8 cellular contexts compared by ENCODE assay signal in the genomic region with DNA sequence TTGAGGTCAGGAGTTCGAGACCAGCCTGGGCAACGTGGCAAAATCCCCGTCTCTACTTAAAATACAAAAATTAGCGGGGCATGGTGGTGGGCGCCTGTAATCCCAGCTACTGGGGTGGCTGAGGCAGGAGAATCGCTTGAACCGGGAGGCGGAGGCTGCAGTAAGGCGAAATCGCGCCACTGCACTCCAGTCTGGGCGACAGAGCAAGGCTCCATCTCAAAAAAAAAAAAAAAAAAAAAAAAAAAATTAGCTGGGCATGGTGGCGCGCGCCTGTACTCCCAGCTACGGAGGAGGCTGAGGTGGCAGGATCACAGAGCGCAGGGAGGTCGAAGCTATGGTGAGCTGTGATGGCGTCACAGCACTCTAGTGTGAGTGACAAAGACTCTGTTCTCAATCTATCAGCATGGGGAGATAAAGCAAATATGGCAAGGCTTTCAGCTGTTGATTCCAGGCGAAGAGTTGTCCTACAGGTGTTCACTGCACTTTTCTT. TPM values are rescaled to one million over a fixed set of nuclear protein-coding genes. Genes with fewer than 3 reads are reported as not detected.
DNase-seq lines count a peak whose midpoint lies in the region; ATAC-seq and TF ChIP-seq lines count a peak whose summit lies in the region.
"Not testable (repeated sequence)": the region's sequence is repeated elsewhere in the genome, so short reads cannot be mapped to it uniquely, and the experiment has no call there.

No MANE protein-coding gene starts in this region.

- peaks cover 37 to 73% (median 61%) of the 10 kb centered on the region in 4 donors for H3K4me1 Mint-ChIP-seq in CD4-positive, CD25-positive, alpha-beta regulatory T cell
- H3K4me1 Mint-ChIP-seq in HFFc6 (ENCODE audit: low read depth) (peaks cover 57% of the 10 kb centered on the region), glutamatergic neuron (ENCODE audit: low read depth, unreplicated experiment) (peaks cover 15% of the 10 kb centered on the region), natural killer cell (peaks cover 55 to 63% of the 10 kb centered on the region in 2 donors)
- H3K4me1 Mint-ChIP-seq in activated CD4-positive, alpha-beta memory T cell treated with anti-CD3 and anti-CD28 coated beads for 36 hours (ENCODE audit: low read depth), result peaks cover 52% of the 10 kb centered on the region
- H3K4me1 Mint-ChIP-seq in stimulated activated naive CD8-positive, alpha-beta T cell treated with anti-CD3 and anti-CD28 coated beads, Interleukin-15, Interleukin-2, amounts not matched to agents 100 ng/mL and 50 ng/mL, for 24 hours (ENCODE audit: low read depth), result peaks cover 66% of the 10 kb centered on the region

- peaks cover 69% of the 10 kb centered on the region for H3K79me2 ChIP-seq in OCI-LY1 (ENCODE audit: insufficient read depth, low read length)
- peaks cover 69% of the 10 kb centered on the region for H3K79me2 ChIP-seq in mammary epithelial cell (ENCODE audit: insufficient read depth, low read length)

- not testable (repeated sequence) for H3K27me3 Mint-ChIP-seq in CD4-positive, CD25-positive, alpha-beta regulatory T cell; HFFc6 (ENCODE audit: insufficient read depth); activated CD4-positive, alpha-beta memory T cell treated with anti-CD3 and anti-CD28 coated beads for 36 hours; glutamatergic neuron (ENCODE audit: unreplicated experiment); natural killer cell (ENCODE audit: low read depth in 2 of 2); stimulated activated naive CD8-positive, alpha-beta T cell treated with anti-CD3 and anti-CD28 coated beads, Interleukin-15, Interleukin-2, amounts not matched to agents 100 ng/mL and 50 ng/mL, for 24 hours

- WGBS in mammary epithelial cell (ENCODE audit: low coverage, missing lambda C conversion rate), result 99% methylated on average over 7 of the region's 20 CpGs

- peaks cover 27% of the 10 kb centered on the region for H3K36me3 Mint-ChIP-seq in CD4-positive, CD25-positive, alpha-beta regulatory T cell
- H3K36me3 Mint-ChIP-seq in HFFc6 (ENCODE audit: low read depth), result peaks cover 44% of the 10 kb centered on the region
- peaks cover 28% of the 10 kb centered on the region for H3K36me3 Mint-ChIP-seq in activated CD4-positive, alpha-beta memory T cell treated with anti-CD3 and anti-CD28 coated beads for 36 hours
- H3K36me3 Mint-ChIP-seq in glutamatergic neuron (ENCODE audit: unreplicated experiment); natural killer cell: not testable (repeated sequence)
- H3K36me3 Mint-ChIP-seq in stimulated activated naive CD8-positive, alpha-beta T cell treated with anti-CD3 and anti-CD28 coated beads, Interleukin-15, Interleukin-2, amounts not matched to agents 100 ng/mL and 50 ng/mL, for 24 hours (ENCODE audit: low read depth), result peaks cover 58% of the 10 kb centered on the region

- intact Hi-C loops in activated CD4-positive, alpha-beta memory T cell treated with anti-CD3 and anti-CD28 coated beads for 36 hours (cut with micrococcal nuclease); mammary epithelial cell (cut with micrococcal nuclease); natural killer cell (cut with micrococcal nuclease): not testable (repeated sequence)

- TF ChIP-seq CTCF in HFFc6 (IDR thresholded peaks at IDR 0.05); OCI-LY1 (IDR thresholded peaks at IDR 0.05; ENCODE audit: low read length); mammary epithelial cell (conservative IDR thresholded peaks at IDR 0.05 in 1 of 2, IDR thresholded peaks at IDR 0.05 in 1 of 2; ENCODE audit: extremely low read depth in 1 of 2, insufficient read depth in 1 of 2, low read depth in 1 of 2, low read length in 2 of 2); glutamatergic neuron (IDR thresholded peaks at IDR 0.05; ENCODE audit: partially characterized antibody, unreplicated experiment); natural killer cell (IDR thresholded peaks at IDR 0.05): not testable (repeated sequence)

- not testable (repeated sequence) for H3K9me3 ChIP-seq in CD4-positive, CD25-positive, alpha-beta regulatory T cell (ENCODE audit: control insufficient read depth in 2 of 2, low read length in 2 of 2); OCI-LY1 (ENCODE audit: low read length); mammary epithelial cell (replicated peaks; ENCODE audit: insufficient read depth, low read length)

- H3K27ac ChIP-seq in CD4-positive, CD25-positive, alpha-beta regulatory T cell (ENCODE audit: insufficient read depth, low read length, poor library complexity, severe bottlenecking); OCI-LY1 (ENCODE audit: low read depth, low read length, poor library complexity, severe bottlenecking): not testable (repeated sequence)
- peak overlapping the region; percentile 97 for H3K27ac ChIP-seq in mammary epithelial cell (ENCODE audit: insufficient read depth, low read depth, low read length)

- not testable (repeated sequence) for BruUV-seq in mammary epithelial cell (replicated peaks; lab: Mats Ljungman, UMichigan)

- not testable (repeated sequence) for H2AFZ ChIP-seq in OCI-LY1 (ENCODE audit: low read length); mammary epithelial cell (ENCODE audit: low read depth, low read length)

- POLR2A ChIA-PET in activated CD4-positive, alpha-beta memory T cell treated with anti-CD3 and anti-CD28 coated beads for 36 hours (lab: Charles Lee), result not testable (repeated sequence)

- H3K9ac ChIP-seq in OCI-LY1 (ENCODE audit: low read length), result peak overlapping the region; percentile 86
- peak overlapping the region; percentile 100 for H3K9ac ChIP-seq in mammary epithelial cell (ENCODE audit: insufficient read depth, low read length)

- not testable (repeated sequence) for H3K27me3 ChIP-seq in CD4-positive, CD25-positive, alpha-beta regulatory T cell (ENCODE audit: control insufficient read depth, insufficient read depth, low read length); OCI-LY1 (ENCODE audit: insufficient read depth, low read length); mammary epithelial cell (ENCODE audit: insufficient read depth, low read length)

- H3F3A ChIP-seq in OCI-LY1 (ENCODE audit: insufficient read depth, low read length), result not testable (repeated sequence)

- not testable (repeated sequence) for H3K9me2 ChIP-seq in OCI-LY1 (ENCODE audit: low read depth, low read length)

- DNase-seq in CD4-positive, CD25-positive, alpha-beta regulatory T cell; HFFc6; activated CD4-positive, alpha-beta memory T cell treated with anti-CD3 and anti-CD28 coated beads for 36 hours; mammary epithelial cell; glutamatergic neuron; natural killer cell: not testable (repeated sequence)

- ATAC-seq in CD4-positive, CD25-positive, alpha-beta regulatory T cell (ENCODE audit: low read depth in 2 of 2); natural killer cell: not testable (repeated sequence)

- dilution Hi-C loops in mammary epithelial cell (cut with HindIII; ENCODE audit: low sequenced_read_pairs), result not testable (repeated sequence)

- H3K4me3 ChIP-seq in CD4-positive, CD25-positive, alpha-beta regulatory T cell (ENCODE audit: low read depth, low read length), result peak overlapping the region; percentile 99
- H3K4me3 ChIP-seq in OCI-LY1 (ENCODE audit: low read depth, low read length, poor library complexity, severe bottlenecking), result peak overlapping the region; percentile 90
- H3K4me3 ChIP-seq in mammary epithelial cell (replicated peaks in 1 of 3; ENCODE audit: insufficient read depth in 1 of 3, low read depth in 2 of 3, low read length in 3 of 3), result peak overlapping the region; percentile 87 to 100 (median 99)

- H3K4me3 Mint-ChIP-seq in CD4-positive, CD25-positive, alpha-beta regulatory T cell, result peak overlapping the region; percentile 98 to 100 (median 100)
- peak overlapping the region; percentile 100 for H3K4me3 Mint-ChIP-seq in HFFc6
- H3K4me3 Mint-ChIP-seq in activated CD4-positive, alpha-beta memory T cell treated with anti-CD3 and anti-CD28 coated beads for 36 hours, result peak overlapping the region; percentile 99
- peak overlapping the region; percentile 100 for H3K4me3 Mint-ChIP-seq in glutamatergic neuron (ENCODE audit: unreplicated experiment)
- H3K4me3 Mint-ChIP-seq in natural killer cell, result peak overlapping the region; percentile 100
- H3K4me3 Mint-ChIP-seq in stimulated activated naive CD8-positive, alpha-beta T cell treated with anti-CD3 and anti-CD28 coated beads, Interleukin-15, Interleukin-2, amounts not matched to agents 100 ng/mL and 50 ng/mL, for 24 hours, result peak overlapping the region; percentile 98

- H3K36me3 ChIP-seq in CD4-positive, CD25-positive, alpha-beta regulatory T cell (ENCODE audit: control insufficient read depth, insufficient read depth, low read length); mammary epithelial cell (ENCODE audit: insufficient read depth, low read length): not testable (repeated sequence)
- peaks cover 25% of the 10 kb centered on the region for H3K36me3 ChIP-seq in OCI-LY1 (ENCODE audit: insufficient read depth, low read length)

- peak overlapping the region in 2 of 3 donors; percentile 79 to 99 for H3K27ac Mint-ChIP-seq in CD4-positive, CD25-positive, alpha-beta regulatory T cell
- peak overlapping the region; percentile 99 for H3K27ac Mint-ChIP-seq in HFFc6
- H3K27ac Mint-ChIP-seq in activated CD4-positive, alpha-beta memory T cell treated with anti-CD3 and anti-CD28 coated beads for 36 hours; natural killer cell: not testable (repeated sequence)
- H3K27ac Mint-ChIP-seq in glutamatergic neuron (ENCODE audit: unreplicated experiment), result peak overlapping the region; percentile 60
- peak overlapping the region; percentile 98 for H3K27ac Mint-ChIP-seq in stimulated activated naive CD8-positive, alpha-beta T cell treated with anti-CD3 and anti-CD28 coated beads, Interleukin-15, Interleukin-2, amounts not matched to agents 100 ng/mL and 50 ng/mL, for 24 hours

- CTCF ChIA-PET in activated CD4-positive, alpha-beta memory T cell treated with anti-CD3 and anti-CD28 coated beads for 36 hours (lab: Charles Lee), result interaction anchor here (1.1 kb wide), 1 partner anchor 648 kb away, joined by 3 read pairs; no protein-coding TSS in a partner anchor
- CTCF ChIA-PET in mammary epithelial cell (lab: Charles Lee; ENCODE audit: low non-redundant PET), result not testable (repeated sequence)

- not testable (repeated sequence) for H4K20me1 ChIP-seq in OCI-LY1 (ENCODE audit: insufficient read depth, low read length)
- H4K20me1 ChIP-seq in mammary epithelial cell (ENCODE audit: insufficient read depth, low read length), result peaks cover 13% of the 10 kb centered on the region

- in situ Hi-C loops in mammary epithelial cell (cut with MboI; ENCODE audit: low sequenced_read_pairs in 2 of 2), result loop anchor here (25.0 kb wide), 1 partner anchor 528 kb away; no protein-coding TSS in a partner anchor

- H3K9me3 Mint-ChIP-seq in CD4-positive, CD25-positive, alpha-beta regulatory T cell; HFFc6; activated CD4-positive, alpha-beta memory T cell treated with anti-CD3 and anti-CD28 coated beads for 36 hours; glutamatergic neuron (ENCODE audit: unreplicated experiment); natural killer cell; stimulated activated naive CD8-positive, alpha-beta T cell treated with anti-CD3 and anti-CD28 coated beads, Interleukin-15, Interleukin-2, amounts not matched to agents 100 ng/mL and 50 ng/mL, for 24 hours: not testable (repeated sequence)

- H3K4me2 ChIP-seq in OCI-LY1 (ENCODE audit: low read length) (peak overlapping the region; percentile 98), mammary epithelial cell (ENCODE audit: insufficient read depth, low read depth, low read length) (peak overlapping the region; percentile 73)

- peaks cover 44% of the 10 kb centered on the region for H3K4me1 ChIP-seq in CD4-positive, CD25-positive, alpha-beta regulatory T cell (ENCODE audit: control insufficient read depth, insufficient read depth, low read length, poor library complexity, severe bottlenecking)
- peaks cover 38% of the 10 kb centered on the region for H3K4me1 ChIP-seq in OCI-LY1 (ENCODE audit: insufficient read depth, low read length, severe bottlenecking)
- peaks cover 24% of the 10 kb centered on the region for H3K4me1 ChIP-seq in mammary epithelial cell (ENCODE audit: insufficient read depth, low read length)

RNA-seq across cellular contexts. Expression of a gene that starts 1.9 kb away (rescaled TPM):
- 21.4 TPM for total RNA-seq in CD4-positive, CD25-positive, alpha-beta regulatory T cell
- polyA plus RNA-seq in CD4-positive, CD25-positive, alpha-beta regulatory T cell, result 10 to 100 TPM; 14.3 to 18.8 (median 16.2) TPM
- total RNA-seq in HFFc6 (2021; fragmentation: NEBNext Ultra II Directional; extraction: Animal tissue kit (Norgen Biotek cat#: 25700)), result 10 to 100 TPM; 28.9 to 39.5 (median 35.6) TPM
- 10 to 100 TPM; 31.7 to 33.7 TPM for total RNA-seq in activated CD4-positive, alpha-beta memory T cell treated with anti-CD3 and anti-CD28 coated beads for 36 hours
- total RNA-seq in mammary epithelial cell, result 10 to 100 TPM; 21.3 to 32.9 TPM
- polyA plus RNA-seq in mammary epithelial cell, result 19.4 TPM
- polyA minus RNA-seq in mammary epithelial cell, result 28.9 TPM
- total RNA-seq in glutamatergic neuron (ENCODE audit: unreplicated experiment), result 45.3 TPM
- total RNA-seq in natural killer cell, result 10 to 100 TPM; 10.9 to 15.6 (median 12.0) TPM
